ENCODE assay signal across 15 cellular contexts in genomic region chrX:133984857-133985163, GRCh38. TPM values are rescaled to one million over a fixed set of nuclear protein-coding genes. Genes with fewer than 3 reads are reported as not detected.
DNase-seq lines count a peak whose midpoint lies in the region; ATAC-seq and TF ChIP-seq lines count a peak whose summit lies in the region.
"Had no signal": no experiment of that assay in that cellular context is flagged by ENCODE, and none has a peak within 500 bp of the region (broad histone marks: within the 10 kb centered on the region; RNA-seq: fewer than 3 reads in every experiment).

No MANE protein-coding gene starts in this region.

- no peak for TF ChIP-seq CTCF in CD8-positive, alpha-beta T cell (IDR thresholded peaks at IDR 0.05)
- TF ChIP-seq CTCF in hepatocyte (IDR thresholded peaks at IDR 0.05; ENCODE audit: poor library complexity): no peak
- no peak for TF ChIP-seq CTCF in osteocyte (IDR thresholded peaks at IDR 0.05)

- under 1% methylated on average over 16 of the region's 16 CpGs for WGBS in HUES64
- WGBS in hepatocyte (ENCODE audit: low lambda C conversion rate, missing lambda C conversion rate): 26% methylated on average over 10 of the region's 16 CpGs

- H3K9me3 ChIP-seq in CD8-positive, alpha-beta T cell (ENCODE audit: low read length): no peaks in the 10 kb centered on the region
- H3K9me3 ChIP-seq in HUES64 (ENCODE audit: insufficient read depth, low read depth, low read length) (no peaks in the 10 kb centered on the region), hepatocyte (ENCODE audit: low read depth) (no peaks in the 10 kb centered on the region), SJCRH30 (replicated peaks) (no peaks in the 10 kb centered on the region)

- no peaks in the 10 kb centered on the region for H3K36me3 ChIP-seq in CD8-positive, alpha-beta T cell (ENCODE audit: insufficient read depth, low read length)
- H3K36me3 ChIP-seq in HUES64 (ENCODE audit: insufficient read depth, low read length): no peaks in the 10 kb centered on the region
- no peaks in the 10 kb centered on the region for H3K36me3 ChIP-seq in hepatocyte (replicated peaks; ENCODE audit: insufficient read depth, low read depth)
- no peaks in the 10 kb centered on the region for H3K36me3 ChIP-seq in SJCRH30
- H3K36me3 ChIP-seq: BLaER1 had no signal

- H3K9me2 ChIP-seq in hepatocyte (replicated peaks; ENCODE audit: insufficient read depth): no peaks in the 10 kb centered on the region

- CTCF ChIA-PET in CD8-positive, alpha-beta T cell (lab: Charles Lee): interaction anchor here (0.8 kb wide), 1 partner anchor 42 kb away, joined by 3 read pairs; no protein-coding TSS in a partner anchor

- no peak overlapping the region for H3K27ac Mint-ChIP-seq in CD8-positive, alpha-beta T cell
- H3K27ac Mint-ChIP-seq in osteocyte (ENCODE audit: unreplicated experiment): no peak overlapping the region

- H3K4me1 Mint-ChIP-seq in CD8-positive, alpha-beta T cell (ENCODE audit: low read depth): peaks cover 9% of the 10 kb centered on the region
- H3K4me1 Mint-ChIP-seq in osteocyte (ENCODE audit: unreplicated experiment): peaks cover 34% of the 10 kb centered on the region

- intact Hi-C loops in CD8-positive, alpha-beta T cell (cut with DNase I, micrococcal nuclease): no loop called here

- H3K4me3 Mint-ChIP-seq in CD8-positive, alpha-beta T cell: peak overlapping the region; percentile 58
- H3K4me3 Mint-ChIP-seq in osteocyte (ENCODE audit: unreplicated experiment): peak overlapping the region; percentile 69

- H3K36me3 Mint-ChIP-seq in CD8-positive, alpha-beta T cell: no peaks in the 10 kb centered on the region
- peaks cover 2% of the 10 kb centered on the region for H3K36me3 Mint-ChIP-seq in osteocyte (ENCODE audit: unreplicated experiment)

- peak overlapping the region; percentile 85 for H3K4me2 ChIP-seq in hepatocyte
- H3K4me2 ChIP-seq: BLaER1 had no signal

- H3K27ac ChIP-seq in CD8-positive, alpha-beta T cell (ENCODE audit: low read depth, low read length): no peak overlapping the region
- H3K27ac ChIP-seq in HUES64 (ENCODE audit: low read depth, low read length) (no peak overlapping the region), hepatocyte (no peak overlapping the region), SJCRH30 (no peak overlapping the region)
- H3K27ac ChIP-seq: BLaER1, GM23248, parathyroid adenoma had no signal

- H3K9me3 Mint-ChIP-seq in CD8-positive, alpha-beta T cell: no peaks in the 10 kb centered on the region
- no peaks in the 10 kb centered on the region for H3K9me3 Mint-ChIP-seq in osteocyte (ENCODE audit: unreplicated experiment)

- H4K20me1 ChIP-seq in hepatocyte (ENCODE audit: insufficient read depth, poor library complexity, severe bottlenecking): no peaks in the 10 kb centered on the region

- ATAC-seq in CD8-positive, alpha-beta T cell: no peak
- ATAC-seq in HG02981 (IDR thresholded peaks at IDR 0.05; ENCODE audit: unreplicated experiment): no peak

- peaks cover 6% of the 10 kb centered on the region for H3K4me1 ChIP-seq in CD8-positive, alpha-beta T cell (ENCODE audit: insufficient read depth, low read length)
- H3K4me1 ChIP-seq in HUES64 (ENCODE audit: insufficient read depth, low read length) (peaks cover 54% of the 10 kb centered on the region), hepatocyte (ENCODE audit: insufficient read depth) (peaks cover 9% of the 10 kb centered on the region), SJCRH30 (peaks cover 17% of the 10 kb centered on the region)
- H3K4me1 ChIP-seq: BLaER1, parathyroid adenoma had no signal

- no peak for DNase-seq in CD8-positive, alpha-beta T cell
- DNase-seq in hepatocyte (ENCODE audit: low spot score): no peak
- no peak for DNase-seq in osteocyte (ENCODE audit: extremely low spot score, unreplicated experiment)
- DNase-seq in SJCRH30: no peak
- DNase-seq in iPS-NIHi11 (ENCODE audit: low spot score): no peak
- DNase-seq in NCI-H526 treated with DMSO at 0.1 percent for 48 hours (lab: John Stamatoyannopoulos, UW): no peak
- DNase-seq: EL, GM23248, NCI-H2081 had no signal

- H3K9ac ChIP-seq in HUES64 (ENCODE audit: low read depth, low read length): peak overlapping the region; percentile 7; the same call in 1 of the 2 replicates
- H3K9ac ChIP-seq: BLaER1, GM23248, parathyroid adenoma had no signal

- peaks cover 19% of the 10 kb centered on the region for H3K27me3 Mint-ChIP-seq in CD8-positive, alpha-beta T cell (ENCODE audit: low read depth)
- H3K27me3 Mint-ChIP-seq in osteocyte (ENCODE audit: unreplicated experiment): peaks cover 28% of the 10 kb centered on the region

- H3K27me3 ChIP-seq in CD8-positive, alpha-beta T cell (ENCODE audit: insufficient read depth, low read length): peaks cover 6% of the 10 kb centered on the region
- peaks cover 15% of the 10 kb centered on the region for H3K27me3 ChIP-seq in HUES64 (ENCODE audit: insufficient read depth, low read length)
- no peaks in the 10 kb centered on the region for H3K27me3 ChIP-seq in hepatocyte
- no peaks in the 10 kb centered on the region for H3K27me3 ChIP-seq in SJCRH30

- peaks cover 33% of the 10 kb centered on the region for H3K79me2 ChIP-seq in hepatocyte
- H3K79me2 ChIP-seq: parathyroid adenoma had no signal

- POLR2A ChIA-PET in CD8-positive, alpha-beta T cell (lab: Charles Lee): no interaction called here

- H2AFZ ChIP-seq in hepatocyte: peak overlapping the region; percentile 40
- H2AFZ ChIP-seq: GM23248, parathyroid adenoma had no signal

- H3K4me3 ChIP-seq in CD8-positive, alpha-beta T cell (ENCODE audit: low read depth, low read length): peak overlapping the region; percentile 27
- peak overlapping the region; percentile 70 for H3K4me3 ChIP-seq in HUES64 (ENCODE audit: low read length)
- peak overlapping the region; percentile 42 for H3K4me3 ChIP-seq in hepatocyte
- no peak overlapping the region for H3K4me3 ChIP-seq in SJCRH30
- H3K4me3 ChIP-seq: BLaER1, GM23248 had no signal

RNA-seq across cellular contexts. Expression of gene GPC3, which starts 0.6 kb away (rescaled TPM):
- under 1 TPM in 1 of 2 experiments, not detected in 1; 0.28 TPM for total RNA-seq in CD8-positive, alpha-beta T cell
- polyA plus RNA-seq in HUES64 (2013, experiment 1 of 2): 61.5 TPM
- 75.8 TPM for polyA plus RNA-seq in HUES64 (2013, experiment 2 of 2)
- total RNA-seq in hepatocyte (860 and 874 TPM in 2 replicates), osteocyte (18.6 and 19.6 TPM in 2 replicates)
- 618 and 789 TPM in 2 replicates for polyA plus RNA-seq in hepatocyte
- 27.6 and 27.9 TPM in 2 replicates for total RNA-seq in SJCRH30 (2014; rRNA removed; shearing (Covaris generic))
- total RNA-seq: GM23248, LHCN-M2, lung microvascular endothelial cell had no signal
- polyA plus RNA-seq: GM23248 had no signal

Comparison
In these comparisons a context has a peak if more than half of its experiments do, and no peak if none do; other contexts are left out.
1. RNA of gene GPC3, which starts 0.6 kb away (total RNA-seq): 860 to 874 TPM in hepatocyte; 27.6 to 27.9 TPM in SJCRH30, 18.6 to 19.6 TPM in osteocyte and 0.28 TPM in CD8-positive, alpha-beta T cell; every median in the first group is over 10 times any median in the second.